In the genomic region with DNA sequence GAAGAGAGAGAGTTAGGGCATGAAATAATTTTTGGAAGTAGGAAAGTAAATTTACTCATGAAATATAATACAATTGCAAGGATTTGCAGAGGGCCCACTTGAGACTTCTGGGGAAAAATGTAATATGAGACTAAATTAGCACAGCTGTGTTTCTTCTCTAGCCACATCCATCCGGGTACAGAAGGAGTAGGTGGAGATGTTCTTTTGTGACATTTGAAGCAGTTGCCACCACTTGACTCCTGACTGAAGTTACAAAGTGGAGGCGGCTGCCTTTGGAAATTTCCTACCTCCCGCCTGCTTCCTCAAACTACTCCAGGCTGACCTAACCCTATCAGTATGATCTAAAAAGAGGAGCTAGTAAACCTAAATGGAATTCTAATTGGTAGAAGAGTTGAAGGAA, we compare ENCODE assay signal across 14 cellular contexts. TPM values are rescaled to one million over a fixed set of nuclear protein-coding genes. Genes with fewer than 3 reads are reported as not detected.
A peak's percentile ranks its signal among the peaks of the same experiment; 100 is the strongest.
DNase-seq lines count a peak whose midpoint lies in the region; ATAC-seq and TF ChIP-seq lines count a peak whose summit lies in the region.
"Had no signal": no experiment of that assay in that cellular context is flagged by ENCODE, and none has a peak within 500 bp of the region (broad histone marks: within the 10 kb centered on the region; RNA-seq: fewer than 3 reads in every experiment).

No MANE protein-coding gene starts in this region.

- H3K4me3 ChIP-seq in HFF-Myc (replicated peaks; ENCODE audit: low read depth, low read length) = no peak overlapping the region
- H3K4me3 ChIP-seq: tibial nerve had no signal

- ATAC-seq in sciatic nerve (peak; percentile 53), HG03045 (IDR thresholded peaks at IDR 0.05; ENCODE audit: unreplicated experiment) (no peak)

- no peak for TF ChIP-seq CTCF in HFF-Myc (IDR thresholded peaks at IDR 0.05; ENCODE audit: low read depth, low read length, missing control alignments)

- DNase-seq in HFF-Myc (ENCODE audit: extremely low read depth, low read depth) (peak; percentile 22), NCI-H2227 treated with DMSO at 0.1 percent for 48 hours (lab: John Stamatoyannopoulos, UW) (peak; percentile 4), fibroblast of peridontal ligament (ENCODE audit: extremely low read depth) (peak; percentile 32), sciatic nerve (ENCODE audit: low spot score) (no peak), erythroblast (lab: John Stamatoyannopoulos, UW) (no peak), NCI-H526 treated with DMSO at 0.1 percent for 48 hours (lab: John Stamatoyannopoulos, UW) (no peak), OCI-M1 (lab: John Stamatoyannopoulos, UW) (no peak)
- DNase-seq: CD4-positive, alpha-beta T cell; naive B cell had no signal

- intact Hi-C loops in sciatic nerve (cut with DNase I) = no loop called here

- no peak for TF ChIP-seq POLR2A in erythroblast (IDR thresholded peaks at IDR 0.05; ENCODE audit: low read length)

RNA-seq across cellular contexts. Expression of a gene that starts 58.1 kb away (rescaled TPM):
- total RNA-seq in sciatic nerve = not detected
- total RNA-seq: activated T-helper 2 cell treated with anti-CD3 and anti-CD28 coated beads, Interferon-gamma antibody, Interleukin-2, Interleukin-4, amounts not matched to agents 10 μg/mL and 5 μg/mL and 100 μg/mL, durations not matched to agents 14 hours and 24 hours and 36 hours; CD4-positive, alpha-beta T cell; epithelial cell of proximal tubule; skeletal muscle tissue; tibial nerve had no signal

Comparison
In these comparisons a context has a peak if more than half of its experiments do, and no peak if none do; other contexts are left out.
1. DNase-seq: peak in HFF-Myc (single experiment), NCI-H2227 treated with DMSO at 0.1 percent for 48 hours (single experiment) and fibroblast of peridontal ligament (single experiment); none in sciatic nerve (single experiment), erythroblast (0 of 2), NCI-H526 treated with DMSO at 0.1 percent for 48 hours (single experiment) and OCI-M1 (single experiment).